ENCODE assay signal across 29 cellular contexts in the genomic region with DNA sequence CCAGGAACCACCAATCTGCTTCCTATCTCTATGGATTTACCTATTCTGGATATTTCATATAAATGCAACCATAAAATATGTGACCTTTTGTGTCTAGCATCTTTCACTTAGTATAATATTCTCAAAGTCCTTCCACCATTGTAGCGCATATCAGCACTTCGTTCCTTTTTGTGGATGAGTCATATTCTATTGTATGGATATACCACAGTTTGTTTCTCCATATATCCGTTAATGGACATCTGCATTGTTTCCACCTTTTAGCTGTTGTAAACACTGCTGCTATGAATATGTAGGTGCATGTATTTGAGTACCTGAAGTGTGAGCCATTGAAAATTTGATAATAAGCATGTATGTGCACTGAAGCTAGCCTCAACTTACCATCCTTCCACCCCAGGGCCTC.
"Had no signal": no experiment of that assay in that cellular context is flagged by ENCODE, and none has a peak within 500 bp of the region (broad histone marks: within the 10 kb centered on the region; RNA-seq: fewer than 3 reads in every experiment).

No MANE protein-coding gene starts in this region.

- ATAC-seq: effector memory CD8-positive, alpha-beta T cell; esophagus mucosa; foreskin keratinocyte; gastrocnemius medialis; gastroesophageal sphincter; heart left ventricle; heart right ventricle had no signal

- H3K9me3 ChIP-seq: colonic mucosa, esophagus muscularis mucosa, esophagus squamous epithelium, gastrocnemius medialis, gastroesophageal sphincter, heart left ventricle, heart right ventricle had no signal

- DNase-seq: colonic mucosa; cortex of kidney; dermis blood vessel endothelial cell; dorsolateral prefrontal cortex; effector CD4-positive, alpha-beta T cell; effector CD8-positive, alpha-beta T cell; effector memory CD4-positive, alpha-beta T cell; effector memory CD8-positive, alpha-beta T cell; endodermal cell; erythroblast; esophagus squamous epithelium; foreskin fibroblast; foreskin keratinocyte; foreskin melanocyte; gastrocnemius medialis; glutamatergic neuron; head of caudate nucleus; heart left ventricle; heart right ventricle had no signal

- H3K4me1 Mint-ChIP-seq: endodermal cell had no signal

- H3K27ac ChIP-seq: colonic mucosa, coronary artery, dorsolateral prefrontal cortex, epithelial cell of prostate, esophagus muscularis mucosa, esophagus squamous epithelium, foreskin keratinocyte, gastrocnemius medialis, gastroesophageal sphincter, heart left ventricle, heart right ventricle had no signal

- H3K27ac Mint-ChIP-seq: dendritic cell treated with granulocyte-macrophage colony-stimulating factor and Interleukin-4, amounts not matched to agents 40 ng/mL and 50 ng/mL, for 4 days; endodermal cell had no signal

- H3K27me3 Mint-ChIP-seq: dendritic cell treated with granulocyte-macrophage colony-stimulating factor and Interleukin-4, amounts not matched to agents 40 ng/mL and 50 ng/mL, for 4 days; effector memory CD8-positive, alpha-beta T cell had no signal

- H3K9me3 Mint-ChIP-seq: effector memory CD8-positive, alpha-beta T cell had no signal

- H3K27me3 ChIP-seq: colonic mucosa, dorsolateral prefrontal cortex, esophagus muscularis mucosa, esophagus squamous epithelium, foreskin keratinocyte, gastrocnemius medialis, gastroesophageal sphincter, heart left ventricle, heart right ventricle had no signal

- H3K4me1 ChIP-seq: colonic mucosa, esophagus muscularis mucosa, esophagus squamous epithelium, foreskin keratinocyte, gastrocnemius medialis, gastroesophageal sphincter, heart right ventricle had no signal

- H3K4me3 ChIP-seq: colonic mucosa, coronary artery, dorsolateral prefrontal cortex, esophagus muscularis mucosa, esophagus squamous epithelium, gastrocnemius medialis, gastroesophageal sphincter, heart left ventricle, heart right ventricle had no signal

- H3K4me3 Mint-ChIP-seq: dendritic cell treated with granulocyte-macrophage colony-stimulating factor and Interleukin-4, amounts not matched to agents 40 ng/mL and 50 ng/mL, for 4 days; effector memory CD8-positive, alpha-beta T cell; endodermal cell had no signal

- FAIRE-seq: colon, endometrium, endothelial cell of umbilical vein, frontal cortex had no signal
